ENCODE assay signal across 1 cellular context in genomic region chr17:44198721-44199552, GRCh38.
TF ChIP-seq lines count a peak whose summit lies in the region.

No MANE protein-coding gene starts in this region.

TF ChIP-seq in HepG2, 621 proteins besides CTCF, POLR2A, EP300 and RAD21 (continued from another document):
- peak; percentile 60; the same call in 1 of the 2 replicates for TF ChIP-seq PATZ1 (CRISPR knock-in tag; IDR thresholded peaks at IDR 0.05)
- no peak for TF ChIP-seq ZNF773 (CRISPR knock-in tag; IDR thresholded peaks at IDR 0.05; ENCODE audit: borderline replicate concordance)
- TF ChIP-seq NR2F1 (CRISPR knock-in tag; IDR thresholded peaks at IDR 0.05): 0 out of 4 replicates have a peak, but pooled peaks of 1 of the 2 experiments have one; percentile 33
- TF ChIP-seq, protein P1, sequence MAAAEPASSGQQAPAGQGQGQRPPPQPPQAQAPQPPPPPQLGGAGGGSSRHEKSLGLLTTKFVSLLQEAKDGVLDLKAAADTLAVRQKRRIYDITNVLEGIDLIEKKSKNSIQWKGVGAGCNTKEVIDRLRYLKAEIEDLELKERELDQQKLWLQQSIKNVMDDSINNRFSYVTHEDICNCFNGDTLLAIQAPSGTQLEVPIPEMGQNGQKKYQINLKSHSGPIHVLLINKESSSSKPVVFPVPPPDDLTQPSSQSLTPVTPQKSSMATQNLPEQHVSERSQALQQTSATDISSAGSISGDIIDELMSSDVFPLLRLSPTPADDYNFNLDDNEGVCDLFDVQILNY (CRISPR knock-in tag; conservative IDR thresholded peaks at IDR 0.05): 0 out of 2 replicates have a peak, but pooled peaks have one; percentile 23
- TF ChIP-seq ZNF777 (CRISPR knock-in tag; IDR thresholded peaks at IDR 0.05): 0 out of 2 replicates have a peak, but pooled peaks have one; percentile 28
- no peak for TF ChIP-seq ZNF234 (CRISPR knock-in tag; conservative IDR thresholded peaks at IDR 0.05)
- TF ChIP-seq MED1 (CRISPR knock-in tag; IDR thresholded peaks at IDR 0.05): peak; percentile 15; the same call in 1 of the 2 replicates
- peak; percentile 70; the same call in 1 of the 2 replicates for TF ChIP-seq SIN3A (IDR thresholded peaks at IDR 0.05; ENCODE audit: borderline replicate concordance, low read depth, low read length)
- TF ChIP-seq ZNF598 (CRISPR knock-in tag; IDR thresholded peaks at IDR 0.05; ENCODE audit: borderline replicate concordance): 0 out of 2 replicates have a peak, but pooled peaks have one; percentile 48
- TF ChIP-seq ZSCAN9 (CRISPR knock-in tag; IDR thresholded peaks at IDR 0.05; ENCODE audit: borderline replicate concordance): no peak
- TF ChIP-seq MTA1 (CRISPR knock-in tag; IDR thresholded peaks at IDR 0.05; ENCODE audit: borderline replicate concordance): 0 out of 2 replicates have a peak, but pooled peaks have one; percentile 12
- 0 out of 2 replicates have a peak, but pooled peaks have one; percentile 40 for TF ChIP-seq KAT7 (CRISPR knock-in tag; IDR thresholded peaks at IDR 0.05; ENCODE audit: borderline replicate concordance)
- TF ChIP-seq ZNF430 (CRISPR knock-in tag; IDR thresholded peaks at IDR 0.05): no peak
- TF ChIP-seq ARID4A (CRISPR knock-in tag; IDR thresholded peaks at IDR 0.05; ENCODE audit: borderline replicate concordance): peak; percentile 68
- TF ChIP-seq ZNF350 (CRISPR knock-in tag; IDR thresholded peaks at IDR 0.05; ENCODE audit: borderline replicate concordance, low read depth): peak; percentile 59
- no peak for TF ChIP-seq FOXO1 (CRISPR knock-in tag; IDR thresholded peaks at IDR 0.05)
- peak; percentile 52 for TF ChIP-seq MAZ (IDR thresholded peaks at IDR 0.05; ENCODE audit: borderline replicate concordance, low read depth, low read length)
- TF ChIP-seq MAZ (CRISPR knock-in tag; IDR thresholded peaks at IDR 0.05; ENCODE audit: low read depth): no peak
